ENCODE assay signal across 30 cellular contexts in the genomic region with DNA sequence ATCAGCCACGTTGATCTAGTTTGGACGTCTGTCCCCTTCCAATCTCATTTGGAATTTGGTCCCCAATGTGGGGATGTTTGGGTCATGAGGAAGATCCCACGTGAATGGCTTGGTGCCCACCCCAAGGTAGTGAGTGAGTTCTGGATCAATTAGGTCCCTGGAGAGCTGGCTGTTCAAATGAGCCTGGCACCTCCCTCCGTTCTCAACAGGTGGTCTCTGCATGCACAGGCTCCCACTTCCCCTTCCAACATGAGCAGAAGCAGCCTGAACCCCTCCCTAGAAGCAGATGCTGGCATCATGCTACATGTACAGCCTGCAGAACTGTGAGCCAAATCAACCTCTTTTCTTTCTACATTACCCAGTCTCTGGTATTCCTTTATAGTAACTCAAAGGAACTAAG. TPM values are rescaled to one million over a fixed set of nuclear protein-coding genes. Genes with fewer than 3 reads are reported as not detected.
A peak's percentile ranks its signal among the peaks of the same experiment; 100 is the strongest.
DNase-seq lines count a peak whose midpoint lies in the region; ATAC-seq, FAIRE-seq and TF ChIP-seq lines count a peak whose summit lies in the region.
"Had no signal": no experiment of that assay in that cellular context is flagged by ENCODE, and none has a peak within 500 bp of the region (broad histone marks: within the 10 kb centered on the region; RNA-seq: fewer than 3 reads in every experiment).

No MANE protein-coding gene starts in this region.

- POLR2A ChIA-PET in K562 (lab: Yijun Ruan, JAX), result interaction anchor here (1.9 kb wide), 1 partner anchor 8 kb away, joined by 5 read pairs; no protein-coding TSS in a partner anchor

- CTCF ChIA-PET in K562 (lab: Yijun Ruan, JAX; ENCODE audit: low intra/inter-chr PET ratio), result no interaction called here

- in situ Hi-C loops in K562 (cut with MboI), result no loop called here
- in situ Hi-C loops in HAP-1 (cut with MboI; ENCODE audit: low sequenced_read_pairs), result no loop called here

- H3K36me3 ChIP-seq in K562 (ENCODE audit: control insufficient read depth, insufficient read depth, low read length) (peaks cover 93% of the 10 kb centered on the region), smooth muscle cell (ENCODE audit: low read depth) (no peaks in the 10 kb centered on the region), HAP-1 (replicated peaks) (peaks cover 95% of the 10 kb centered on the region)
- H3K36me3 ChIP-seq: colonic mucosa had no signal

- no peak for DNase-seq in T-helper 2 cell treated with Interferon-gamma antibody and Interleukin-4, amounts not matched to agents 5 μg/mL and 100 μg/mL, for 36 hours (ENCODE audit: low spot score)
- DNase-seq in T-helper 2 cell (no peak), NB4 (ENCODE audit: low read depth) (peak; percentile 72), K562 (ENCODE audit: extremely low read depth in 1 of 4, low spot score in 3 of 4) (peak in 1 of 4 experiments; percentile 8), smooth muscle cell (lab: John Stamatoyannopoulos, UW; ENCODE audit: unreplicated experiment) (no peak), ecto neural progenitor cell (ENCODE audit: low spot score) (no peak), HAP-1 (ENCODE audit: low spot score in 2 of 2) (no peak), lower leg skin (ENCODE audit: low spot score in 2 of 2) (no peak)
- DNase-seq: 8988T; activated CD4-positive, alpha-beta T cell treated with anti-CD3 and anti-CD28 coated beads, Interleukin-2, amount 10 ng/mL, durations not matched to agents 7 days and 5 days; activated naive CD4-positive, alpha-beta T cell; activated T-cell treated with anti-CD3 and anti-CD28 coated beads, Interleukin-2, amount 50 U/mL, for 48 hours; AML-193; colonic mucosa; DMS79 treated with DMSO at 0.1 percent for 48 hours; effector memory CD8-positive, alpha-beta T cell; kidney; NCI-H1436 treated with DMSO at 0.1 percent for 48 hours; NCI-H510A; NK-92 treated with Interleukin-12 subunit alpha and Interleukin-12 subunit beta, amount 100 ng/mL, for 24 hours; RPMI8226; sigmoid colon; stimulated activated CD4-positive, alpha-beta T cell treated with anti-CD3 and anti-CD28 coated beads, Interleukin-15, amount 100 ng/mL, for 24 hours had no signal

- BruUV-seq in K562 (replicated peaks; lab: Mats Ljungman, UMichigan), result no TSS peak

- intact Hi-C loops in K562 (cut with micrococcal nuclease), result no loop called here
- intact Hi-C loops in lower leg skin (cut with DNase I; ENCODE audit: low total_unique reads), result no loop called here

- H3K27ac ChIP-seq in K562 (ENCODE audit: extremely low read depth, low read depth, low read length) (no peak overlapping the region), smooth muscle cell (ENCODE audit: low read depth) (peak overlapping the region; percentile 40)
- H3K27ac ChIP-seq: colonic mucosa, esophagus muscularis mucosa, gastroesophageal sphincter, prostate gland, sigmoid colon, SK-N-MC had no signal

- WGBS in K562 (ENCODE audit: insufficient coverage, low coverage, missing lambda C conversion rate), result 54% methylated on average over 4 of the region's 4 CpGs
- WGBS in smooth muscle cell (ENCODE audit: low lambda C conversion rate), result 80% methylated on average over 4 of the region's 4 CpGs
- 65 to 69% methylated on average over 4 of the region's 4 CpGs for WGBS in lower leg skin, 2 donors

- H3K9ac ChIP-seq in K562 (ENCODE audit: insufficient read depth in 1 of 2, low read depth in 2 of 2, low read length in 2 of 2) (peak overlapping the region in 1 of 2 experiments; percentile 21; a peak in 1 of 4 replicates), smooth muscle cell (ENCODE audit: low read depth) (no peak overlapping the region)

- no peak for TF ChIP-seq RAD21 in K562 (CRISPR knock-in tag; conservative IDR thresholded peaks at IDR 0.05 in 1 of 2, IDR thresholded peaks at IDR 0.05 in 1 of 2)

- TF ChIP-seq EP300 in K562 (IDR thresholded peaks at IDR 0.05; ENCODE audit: low read length), result no peak

- peaks cover 53% of the 10 kb centered on the region for H3K36me3 Mint-ChIP-seq in T-helper 2 cell treated with Interferon-gamma antibody and Interleukin-4, amounts not matched to agents 5 μg/mL and 100 μg/mL, for 36 hours (ENCODE audit: low read depth)

- peaks cover 6% of the 10 kb centered on the region for H3F3A ChIP-seq in smooth muscle cell (ENCODE audit: low read depth)

- H3K9me3 ChIP-seq in K562 (replicated peaks; ENCODE audit: control insufficient read depth, insufficient read depth, low read depth, low read length), result no peaks in the 10 kb centered on the region
- H3K9me3 ChIP-seq in smooth muscle cell (replicated peaks; ENCODE audit: low read depth), result no peaks in the 10 kb centered on the region
- no peaks in the 10 kb centered on the region for H3K9me3 ChIP-seq in HAP-1
- H3K9me3 ChIP-seq: colonic mucosa, esophagus muscularis mucosa, gastroesophageal sphincter, prostate gland, sigmoid colon had no signal

- H3K27me3 ChIP-seq in K562 (ENCODE audit: control insufficient read depth in 2 of 2, insufficient read depth in 2 of 2, low read length in 2 of 2), result no peaks in the 10 kb centered on the region
- no peaks in the 10 kb centered on the region for H3K27me3 ChIP-seq in smooth muscle cell (ENCODE audit: low read depth)
- no peaks in the 10 kb centered on the region for H3K27me3 ChIP-seq in HAP-1 (ENCODE audit: low read depth)
- H3K27me3 ChIP-seq: colonic mucosa, esophagus muscularis mucosa, gastroesophageal sphincter, sigmoid colon had no signal

- no peaks in the 10 kb centered on the region for H3K27me3 Mint-ChIP-seq in T-helper 2 cell treated with Interferon-gamma antibody and Interleukin-4, amounts not matched to agents 5 μg/mL and 100 μg/mL, for 36 hours (ENCODE audit: low read depth)
- H3K27me3 Mint-ChIP-seq: activated CD4-positive, alpha-beta T cell treated with anti-CD3 and anti-CD28 coated beads, Interleukin-2, amount 10 ng/mL, durations not matched to agents 7 days and 5 days; effector memory CD8-positive, alpha-beta T cell had no signal

- H3K9me3 Mint-ChIP-seq in T-helper 2 cell treated with Interferon-gamma antibody and Interleukin-4, amounts not matched to agents 5 μg/mL and 100 μg/mL, for 36 hours, result no peaks in the 10 kb centered on the region
- H3K9me3 Mint-ChIP-seq: activated CD4-positive, alpha-beta T cell treated with anti-CD3 and anti-CD28 coated beads, Interleukin-2, amount 10 ng/mL, durations not matched to agents 7 days and 5 days; effector memory CD8-positive, alpha-beta T cell; T-helper 1 cell treated with Interleukin-12 subunit alpha and Interleukin-12 subunit beta and Interleukin-4 antibody, amounts not matched to agents 30 μg/mL and 1 μg/mL, for 36 hours had no signal

- no peaks in the 10 kb centered on the region for H3K9me1 ChIP-seq in K562 (ENCODE audit: control insufficient read depth, insufficient read depth, low read length)

- peaks cover 0 to 9% of the 10 kb centered on the region in 2 experiments; a peak in 4 of 5 replicates for H3K4me1 ChIP-seq in K562 (replicated peaks in 1 of 2; ENCODE audit: control insufficient read depth in 2 of 2, insufficient read depth in 2 of 2, low read length in 2 of 2)
- H3K4me1 ChIP-seq in smooth muscle cell (ENCODE audit: low read depth), result no peaks in the 10 kb centered on the region
- H3K4me1 ChIP-seq in HAP-1, result no peaks in the 10 kb centered on the region
- H3K4me1 ChIP-seq: colonic mucosa, esophagus muscularis mucosa, gastroesophageal sphincter, prostate gland, sigmoid colon had no signal

- peak overlapping the region; percentile 26 for H3K27ac Mint-ChIP-seq in T-helper 2 cell treated with Interferon-gamma antibody and Interleukin-4, amounts not matched to agents 5 μg/mL and 100 μg/mL, for 36 hours
- H3K27ac Mint-ChIP-seq: effector memory CD8-positive, alpha-beta T cell; T-helper 1 cell treated with Interleukin-12 subunit alpha and Interleukin-12 subunit beta and Interleukin-4 antibody, amounts not matched to agents 30 μg/mL and 1 μg/mL, for 36 hours had no signal

- no peak overlapping the region for H3K4me3 Mint-ChIP-seq in T-helper 2 cell treated with Interferon-gamma antibody and Interleukin-4, amounts not matched to agents 5 μg/mL and 100 μg/mL, for 36 hours
- H3K4me3 Mint-ChIP-seq: activated CD4-positive, alpha-beta T cell treated with anti-CD3 and anti-CD28 coated beads, Interleukin-2, amount 10 ng/mL, durations not matched to agents 7 days and 5 days; effector memory CD8-positive, alpha-beta T cell; T-helper 1 cell treated with Interleukin-12 subunit alpha and Interleukin-12 subunit beta and Interleukin-4 antibody, amounts not matched to agents 30 μg/mL and 1 μg/mL, for 36 hours had no signal

- no peak for TF ChIP-seq POLR2A in NB4 (IDR thresholded peaks at IDR 0.05; ENCODE audit: extremely low read depth, insufficient read length)
- no peak for TF ChIP-seq POLR2A in K562 (conservative IDR thresholded peaks at IDR 0.05)
- no peak for TF ChIP-seq POLR2A in lower leg skin (IDR thresholded peaks at IDR 0.05)

- H3K4me2 ChIP-seq in K562 (ENCODE audit: insufficient read depth, low read length), result no peak overlapping the region
- peak overlapping the region; percentile 62 for H3K4me2 ChIP-seq in smooth muscle cell

- peaks cover 30% of the 10 kb centered on the region for H3K4me1 Mint-ChIP-seq in T-helper 2 cell treated with Interferon-gamma antibody and Interleukin-4, amounts not matched to agents 5 μg/mL and 100 μg/mL, for 36 hours (ENCODE audit: low read depth)

- ATAC-seq in K562, result no peak
- ATAC-seq: effector memory CD8-positive, alpha-beta T cell; gastroesophageal sphincter had no signal

- H4K20me1 ChIP-seq in K562 (replicated peaks; ENCODE audit: control insufficient read depth, insufficient read depth, low read length) (peaks cover 17% of the 10 kb centered on the region; the same call in 1 of the 2 replicates), smooth muscle cell (ENCODE audit: low read depth) (peaks cover 25% of the 10 kb centered on the region)

- H3K4me3 ChIP-seq in NB4 (ENCODE audit: low read depth, low read length) (no peak overlapping the region), K562 (no peak overlapping the region), smooth muscle cell (no peak overlapping the region), HAP-1 (no peak overlapping the region), lower leg skin (ENCODE audit: low read depth, poor library complexity, severe bottlenecking) (no peak overlapping the region)
- H3K4me3 ChIP-seq: colonic mucosa, esophagus muscularis mucosa, gastroesophageal sphincter, lung, prostate gland, sigmoid colon, SK-N-MC had no signal

- no peak overlapping the region for H2AFZ ChIP-seq in K562 (ENCODE audit: low read depth, low read length)
- H2AFZ ChIP-seq in smooth muscle cell (ENCODE audit: low read depth), result no peak overlapping the region

- no peaks in the 10 kb centered on the region for H3K79me2 ChIP-seq in K562 (ENCODE audit: control insufficient read depth, insufficient read depth, low read length)
- H3K79me2 ChIP-seq in smooth muscle cell (ENCODE audit: low read depth), result no peaks in the 10 kb centered on the region

- no peak for FAIRE-seq in K562 (lab: Jason Lieb, UNC)
- FAIRE-seq: bronchial epithelial cell, kidney had no signal

- no peak for TF ChIP-seq CTCF in NB4 (IDR thresholded peaks at IDR 0.05; ENCODE audit: low read depth, low read length)
- no peak for TF ChIP-seq CTCF in K562 (IDR thresholded peaks at IDR 0.05 in 2 of 3, conservative IDR thresholded peaks at IDR 0.05 in 1 of 3; ENCODE audit: insufficient read depth in 2 of 3, low read depth in 1 of 3, low read length in 3 of 3)
- TF ChIP-seq CTCF in smooth muscle cell (IDR thresholded peaks at IDR 0.05; ENCODE audit: borderline replicate concordance, insufficient read depth, poor library complexity, severe bottlenecking), result no peak
- TF ChIP-seq CTCF in lower leg skin (IDR thresholded peaks at IDR 0.05), result no peak

RNA-seq across cellular contexts. Expression of gene RFC2, which starts 19.6 kb away (rescaled TPM):
- 39.7 and 82.7 TPM in 2 replicates for total RNA-seq in K562 (2011; cell fraction: chromatin; rRNA removed; ENCODE audit: low replicate concordance)
- total RNA-seq in K562 (2011; cell fraction: nucleolus; rRNA removed), result 54.0 and 64.9 TPM in 2 replicates
- total RNA-seq in K562 (2011; cell fraction: nucleoplasm; rRNA removed), result 37.6 and 46.7 TPM in 2 replicates
- 93.6 and 123 TPM in 2 replicates for total RNA-seq in K562 (2014; rRNA removed)
- total RNA-seq in K562 (2014; rRNA removed; fragmentation: Illumina TruSeq; extraction: Trizol), result 96.6 and 99.8 TPM in 2 replicates
- total RNA-seq in K562 (2015; rRNA removed; fragmentation: Illumina TruSeq; extraction: Trizol), result 122 and 126 TPM in 2 replicates
- total RNA-seq in K562 (2021), result 102 and 104 TPM in 2 replicates
- 78.2 and 109 TPM in 2 replicates for polyA plus RNA-seq in K562 (2011; rRNA removed)
- polyA plus RNA-seq in K562 (2011; cell fraction: cytosol; rRNA removed), result 62.5 and 86.6 TPM in 2 replicates
- polyA plus RNA-seq in K562 (2011; cell fraction: nucleus; rRNA removed), result 21.3 and 32.9 TPM in 2 replicates
- 86.3 and 99.6 TPM in 2 replicates for polyA plus RNA-seq in K562 (2012)
- 156 and 161 TPM in 2 replicates for polyA plus RNA-seq in K562 (2014; fragmentation: Illumina TruSeq; extraction: Trizol)
- polyA plus RNA-seq in K562 (2014; fragmentation: Nextera tagmentation; extraction: Ambion mirVana), result 10 to 100 TPM; 32.5 to 55.6 TPM
- polyA plus RNA-seq in K562 (2014; rRNA removed), result 112 and 124 TPM in 2 replicates
- polyA minus RNA-seq in K562 (2011; rRNA and poly(A)+ RNA removed), result 85.5 and 125 TPM in 2 replicates
- 72.1 and 79.1 TPM in 2 replicates for polyA minus RNA-seq in K562 (2011; cell fraction: cytosol; rRNA and poly(A)+ RNA removed)
- polyA minus RNA-seq in K562 (2011; cell fraction: nucleus; rRNA and poly(A)+ RNA removed), result 22.2 and 22.7 TPM in 2 replicates
- 12.9 and 29.4 TPM in 2 replicates for total RNA-seq in smooth muscle cell
- polyA plus RNA-seq in smooth muscle cell, result 20.5 and 28.9 TPM in 2 replicates
- total RNA-seq in lower leg skin, result 10 to 100 TPM; 15.3 to 26.5 (median 23.9) TPM

RNA-seq across cellular contexts. Expression of gene LAT2, which starts 24.7 kb away (rescaled TPM):
- total RNA-seq in K562 (2011; cell fraction: chromatin; rRNA removed; ENCODE audit: low replicate concordance), result 1.1 and 2.4 TPM in 2 replicates
- 0.39 and 1.8 TPM in 2 replicates for total RNA-seq in K562 (2011; cell fraction: nucleolus; rRNA removed)
- total RNA-seq in K562 (2011; cell fraction: nucleoplasm; rRNA removed), result 1.1 and 1.5 TPM in 2 replicates
- total RNA-seq in K562 (2014; rRNA removed) (0.29 and 0.45 TPM in 2 replicates), K562 (2014; rRNA removed; fragmentation: Illumina TruSeq; extraction: Trizol) (0.15 TPM in 1 of 2 replicates, not detected in the other), K562 (2015; rRNA removed; fragmentation: Illumina TruSeq; extraction: Trizol) (0.11 and 0.23 TPM in 2 replicates), K562 (2021) (0.29 and 0.58 TPM in 2 replicates), smooth muscle cell (0.54 TPM in 1 of 2 replicates, not detected in the other), lower leg skin (1 to 10 TPM in 3 of 4 donors, under 1 TPM in 1; 0.88 to 2.4 (median 1.5) TPM)
- polyA plus RNA-seq in K562 (2011; rRNA removed) (0.24 and 0.65 TPM in 2 replicates), K562 (2014; fragmentation: Illumina TruSeq; extraction: Trizol) (0.40 and 0.47 TPM in 2 replicates), K562 (2014; fragmentation: Nextera tagmentation; extraction: Ambion mirVana) (under 1 TPM; 0.24 to 0.25 TPM), K562 (2014; rRNA removed) (0.24 and 0.78 TPM in 2 replicates), smooth muscle cell (0.39 TPM in 1 of 2 replicates, not detected in the other)
- 0.19 and 0.57 TPM in 2 replicates for polyA plus RNA-seq in K562 (2011; cell fraction: cytosol; rRNA removed)
- polyA plus RNA-seq in K562 (2011; cell fraction: nucleus; rRNA removed), result 0.18 and 0.64 TPM in 2 replicates
- 0.68 and 0.76 TPM in 2 replicates for polyA plus RNA-seq in K562 (2012)
- polyA minus RNA-seq in K562 (2011; rRNA and poly(A)+ RNA removed), result 0.53 TPM in 1 of 2 replicates, not detected in the other
- polyA minus RNA-seq in K562 (2011; cell fraction: cytosol; rRNA and poly(A)+ RNA removed), result not detected in 2 replicates
- 0.54 TPM in 1 of 2 replicates, not detected in the other for polyA minus RNA-seq in K562 (2011; cell fraction: nucleus; rRNA and poly(A)+ RNA removed)

RNA-seq across cellular contexts. Expression of gene CLIP2, which starts 54.7 kb away (rescaled TPM):
- total RNA-seq in K562 (2011; cell fraction: chromatin; rRNA removed; ENCODE audit: low replicate concordance), result 13.7 and 50.4 TPM in 2 replicates
- 18.6 and 27.8 TPM in 2 replicates for total RNA-seq in K562 (2011; cell fraction: nucleolus; rRNA removed)
- total RNA-seq in K562 (2011; cell fraction: nucleoplasm; rRNA removed), result 13.9 and 16.6 TPM in 2 replicates
- 3.4 and 4.2 TPM in 2 replicates for total RNA-seq in K562 (2014; rRNA removed)
- total RNA-seq in K562 (2014; rRNA removed; fragmentation: Illumina TruSeq; extraction: Trizol), result 0.91 and 1.8 TPM in 2 replicates
- total RNA-seq in K562 (2015; rRNA removed; fragmentation: Illumina TruSeq; extraction: Trizol), result 3.1 and 3.8 TPM in 2 replicates
- total RNA-seq in K562 (2021), result 4.3 and 5.4 TPM in 2 replicates
- polyA plus RNA-seq in K562 (2011; rRNA removed), result 2.1 and 3.9 TPM in 2 replicates
- 3.0 and 3.4 TPM in 2 replicates for polyA plus RNA-seq in K562 (2011; cell fraction: cytosol; rRNA removed)
- polyA plus RNA-seq in K562 (2011; cell fraction: nucleus; rRNA removed), result 5.0 and 8.1 TPM in 2 replicates
- polyA plus RNA-seq in K562 (2012), result 3.5 and 6.6 TPM in 2 replicates
- polyA plus RNA-seq in K562 (2014; fragmentation: Illumina TruSeq; extraction: Trizol), result 2.5 and 2.8 TPM in 2 replicates
- under 1 TPM; 0.07 to 0.10 TPM for polyA plus RNA-seq in K562 (2014; fragmentation: Nextera tagmentation; extraction: Ambion mirVana)
- 1.9 and 2.4 TPM in 2 replicates for polyA plus RNA-seq in K562 (2014; rRNA removed)
- 4.3 and 5.5 TPM in 2 replicates for polyA minus RNA-seq in K562 (2011; rRNA and poly(A)+ RNA removed)
- polyA minus RNA-seq in K562 (2011; cell fraction: cytosol; rRNA and poly(A)+ RNA removed), result 5.6 and 10.7 TPM in 2 replicates
- polyA minus RNA-seq in K562 (2011; cell fraction: nucleus; rRNA and poly(A)+ RNA removed), result 10.0 and 11.3 TPM in 2 replicates
- 12.1 and 19.4 TPM in 2 replicates for total RNA-seq in smooth muscle cell
- polyA plus RNA-seq in smooth muscle cell, result 15.6 and 23.3 TPM in 2 replicates
- 10 to 100 TPM; 29.1 to 60.2 (median 52.5) TPM for total RNA-seq in lower leg skin
